6 cellular contexts compared by ENCODE assay signal in the genomic region with DNA sequence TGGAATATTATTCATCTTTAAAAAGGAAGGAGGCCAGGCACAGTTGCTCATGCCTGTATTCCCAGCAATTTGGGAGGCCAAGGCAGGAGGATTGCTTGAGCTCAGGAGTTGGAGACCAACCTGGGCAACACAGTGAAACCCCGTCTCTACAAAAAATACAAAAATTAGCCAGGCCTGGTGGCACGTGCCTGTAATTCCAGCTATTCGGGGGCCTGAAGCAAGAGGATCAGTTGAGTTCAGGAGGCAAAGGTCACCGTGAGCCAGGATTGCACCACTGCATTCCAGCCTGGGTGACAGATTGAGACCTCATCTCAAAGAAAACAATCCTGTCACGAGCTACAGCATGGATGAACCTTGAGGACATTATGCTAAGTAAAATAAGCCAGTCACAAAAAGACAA.
A peak's percentile ranks its signal among the peaks of the same experiment; 100 is the strongest.
DNase-seq lines count a peak whose midpoint lies in the region; ATAC-seq and TF ChIP-seq lines count a peak whose summit lies in the region.
"Not testable (repeated sequence)": the region's sequence is repeated elsewhere in the genome, so short reads cannot be mapped to it uniquely, and the experiment has no call there.

No MANE protein-coding gene starts in this region.

- intact Hi-C loops in Caco-2 (cut with micrococcal nuclease; ENCODE audit: unreplicated experiment): loop anchor here (5.0 kb wide), 1 partner anchor 42 kb away; no protein-coding TSS in a partner anchor
- intact Hi-C loops in right lobe of liver (cut with DNase I): not testable (repeated sequence)

- H3K4me1 ChIP-seq in Caco-2, right lobe of liver: not testable (repeated sequence)

- not testable (repeated sequence) for H3K27ac ChIP-seq in right lobe of liver

- peaks cover 21% of the 10 kb centered on the region for H3K9me3 Mint-ChIP-seq in Caco-2 (ENCODE audit: unreplicated experiment)

- not testable (repeated sequence) for H3K4me1 Mint-ChIP-seq in Caco-2 (ENCODE audit: low read depth, unreplicated experiment)

- H3K27me3 ChIP-seq in Caco-2 (replicated peaks; ENCODE audit: control insufficient read depth, insufficient read depth, low read length); right lobe of liver: not testable (repeated sequence)

- TF ChIP-seq CTCF in Caco-2 (IDR thresholded peaks at IDR 0.05; ENCODE audit: insufficient read depth in 1 of 2, low read depth in 1 of 2, low read length in 1 of 2, severe bottlenecking in 1 of 2, unreplicated experiment in 1 of 2); choroid plexus epithelial cell (conservative IDR thresholded peaks at IDR 0.05; ENCODE audit: low read depth, low read length); foreskin fibroblast (IDR thresholded peaks at IDR 0.05; ENCODE audit: low read depth, low read length); right lobe of liver (IDR thresholded peaks at IDR 0.05): not testable (repeated sequence)

- not testable (repeated sequence) for H3K4me3 ChIP-seq in Caco-2 (ENCODE audit: low read depth, low read length); choroid plexus epithelial cell (ENCODE audit: low read depth, low read length); foreskin fibroblast (ENCODE audit: low read depth in 1 of 2, low read length in 2 of 2); right lobe of liver

- DNase-seq in Caco-2 (peak; percentile 72 to 75), HuH-7.5 (ENCODE audit: low spot score) (peak; percentile 36), choroid plexus epithelial cell (ENCODE audit: low read depth) (peak; percentile 7), foreskin fibroblast (peak; percentile 12 to 22), left lobe of liver (ENCODE audit: low spot score) (peak; percentile 67), right lobe of liver (peak; percentile 52 to 76 (median 59))

- not testable (repeated sequence) for H3K27ac Mint-ChIP-seq in Caco-2 (ENCODE audit: unreplicated experiment)

- 24% methylated on average over 5 of the region's 5 CpGs for WGBS in right lobe of liver (ENCODE audit: insufficient coverage, low coverage, low lambda C conversion rate, missing lambda C conversion rate)

- CTCF ChIA-PET in Caco-2 (lab: Charles Lee): interaction anchor here (1.2 kb wide), 1 partner anchor 59 kb away, joined by 5 read pairs; no protein-coding TSS in a partner anchor

- POLR2A ChIA-PET in Caco-2 (lab: Charles Lee): not testable (repeated sequence)

- peaks cover 13% of the 10 kb centered on the region for H3K9me3 ChIP-seq in Caco-2
- H3K9me3 ChIP-seq in right lobe of liver: not testable (repeated sequence)

- H3K36me3 ChIP-seq in Caco-2 (ENCODE audit: control insufficient read depth, insufficient read depth, low read length); right lobe of liver: not testable (repeated sequence)

- BruUV-seq in Caco-2 (replicated peaks; lab: Mats Ljungman, UMichigan): not testable (repeated sequence)

- not testable (repeated sequence) for TF ChIP-seq POLR2A in right lobe of liver (IDR thresholded peaks at IDR 0.05)

- H3K4me3 Mint-ChIP-seq in Caco-2 (ENCODE audit: unreplicated experiment): not testable (repeated sequence)

- H3K27me3 Mint-ChIP-seq in Caco-2 (ENCODE audit: insufficient read depth, unreplicated experiment): not testable (repeated sequence)

- ATAC-seq in left lobe of liver (peak; percentile 82), right lobe of liver (peak; percentile 83 to 97 (median 91))

- H3K36me3 Mint-ChIP-seq in Caco-2 (ENCODE audit: insufficient read depth, unreplicated experiment): not testable (repeated sequence)

Comparison
In these comparisons a context has a peak if more than half of its experiments do, and no peak if none do; other contexts are left out.
1. DNase-seq: peak in every context shown above with its lines; median percentile 74 in Caco-2; 67 in left lobe of liver; 59 in right lobe of liver; 36 in HuH-7.5; 17 in foreskin fibroblast; 7 in choroid plexus epithelial cell.